Comparison of ENCODE assay signal across 7 cellular contexts in the genomic region with DNA sequence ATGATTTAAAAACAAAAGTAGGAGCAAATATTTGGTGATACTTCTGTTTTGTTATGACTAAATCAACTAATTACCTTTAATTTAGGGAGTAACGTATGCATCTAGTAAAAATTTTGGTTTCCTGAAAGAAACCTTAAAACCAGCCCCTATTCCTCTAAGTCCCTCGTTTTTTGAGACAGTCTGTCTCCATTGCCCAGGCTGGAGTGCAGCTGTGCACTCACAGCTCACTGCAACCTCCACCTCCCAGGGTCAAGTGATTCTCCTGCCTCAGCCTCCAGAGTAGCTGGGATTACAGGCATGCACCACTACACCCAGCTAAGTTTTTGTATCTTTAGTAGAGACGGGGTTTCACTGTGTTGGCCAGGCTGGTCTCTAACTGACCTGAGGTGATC. TPM values are rescaled to one million over a fixed set of nuclear protein-coding genes. Genes with fewer than 3 reads are reported as not detected.
DNase-seq lines count a peak whose midpoint lies in the region; ATAC-seq and TF ChIP-seq lines count a peak whose summit lies in the region.
"Not testable (repeated sequence)": the region's sequence is repeated elsewhere in the genome, so short reads cannot be mapped to it uniquely, and the experiment has no call there.

No MANE protein-coding gene starts in this region.

- peaks cover 12 to 54% (median 40%) of the 10 kb centered on the region in 4 donors for H3K4me1 Mint-ChIP-seq in CD4-positive, alpha-beta memory T cell
- peaks cover 35% of the 10 kb centered on the region for H3K4me1 Mint-ChIP-seq in T-helper 17 cell
- peaks cover 16% of the 10 kb centered on the region for H3K4me1 Mint-ChIP-seq in activated naive CD8-positive, alpha-beta T cell treated with anti-CD3 and anti-CD28 coated beads, Interleukin-2, amount 10 ng/mL, durations not matched to agents 7 days and 5 days
- peaks cover 28% of the 10 kb centered on the region for H3K4me1 Mint-ChIP-seq in memory B cell

- H3K4me3 Mint-ChIP-seq in CD4-positive, alpha-beta memory T cell: peak overlapping the region in 6 of 8 donors; percentile 25 to 83 (median 64)
- H3K4me3 Mint-ChIP-seq in T-helper 17 cell (peak overlapping the region; percentile 58), memory B cell (peak overlapping the region; percentile 16)
- peak overlapping the region; percentile 25 for H3K4me3 Mint-ChIP-seq in activated naive CD8-positive, alpha-beta T cell treated with anti-CD3 and anti-CD28 coated beads, Interleukin-2, amount 10 ng/mL, durations not matched to agents 7 days and 5 days

- H3K9me3 ChIP-seq in CD4-positive, alpha-beta memory T cell (ENCODE audit: control insufficient read depth in 1 of 2, low read length in 2 of 2); T-helper 17 cell (ENCODE audit: control insufficient read depth, low read length, poor library complexity, severe bottlenecking): not testable (repeated sequence)

- not testable (repeated sequence) for H3K36me3 ChIP-seq in CD4-positive, alpha-beta memory T cell (ENCODE audit: insufficient read depth, low read length); KMS-11 (ENCODE audit: insufficient read depth)

- H3K79me2 ChIP-seq in KMS-11 (ENCODE audit: insufficient read depth, low read depth): not testable (repeated sequence)

- H3K27me3 ChIP-seq in CD4-positive, alpha-beta memory T cell (ENCODE audit: insufficient read depth, low read length); KMS-11 (ENCODE audit: insufficient read depth, low read depth): not testable (repeated sequence)

- not testable (repeated sequence) for H2AFZ ChIP-seq in KMS-11 (ENCODE audit: low read depth)

- peak overlapping the region in 3 of 7 donors; percentile 14 to 82 (median 72) for H3K27ac Mint-ChIP-seq in CD4-positive, alpha-beta memory T cell
- peak overlapping the region; percentile 82 for H3K27ac Mint-ChIP-seq in T-helper 17 cell
- not testable (repeated sequence) for H3K27ac Mint-ChIP-seq in activated naive CD8-positive, alpha-beta T cell treated with anti-CD3 and anti-CD28 coated beads, Interleukin-2, amount 10 ng/mL, durations not matched to agents 7 days and 5 days; memory B cell

- POLR2A ChIA-PET in CD4-positive, alpha-beta memory T cell (lab: Charles Lee; ENCODE audit: partially characterized antibody): interaction anchor here (1.1 to 2.1 kb wide), 2 partner anchors 83 to 106 kb away, joined by 4 to 9 read pairs; a partner anchor contains a TSS
- POLR2A ChIA-PET in activated naive CD8-positive, alpha-beta T cell treated with anti-CD3 and anti-CD28 coated beads, Interleukin-2, amount 10 ng/mL, durations not matched to agents 7 days and 5 days (lab: Charles Lee): interaction anchor here (1.3 kb wide), 1 partner anchor 84 kb away, joined by 4 read pairs; a partner anchor contains a TSS

- not testable (repeated sequence) for H3K27me3 Mint-ChIP-seq in CD4-positive, alpha-beta memory T cell; T-helper 17 cell; activated naive CD8-positive, alpha-beta T cell treated with anti-CD3 and anti-CD28 coated beads, Interleukin-2, amount 10 ng/mL, durations not matched to agents 7 days and 5 days; memory B cell

- H3K27ac ChIP-seq in CD4-positive, alpha-beta memory T cell (ENCODE audit: low read depth, low read length): not testable (repeated sequence)
- H3K27ac ChIP-seq in KMS-11: peak overlapping the region; percentile 19; the same call in 1 of the 2 replicates

- H3K36me3 Mint-ChIP-seq in CD4-positive, alpha-beta memory T cell: peaks cover 15 to 19% of the 10 kb centered on the region in 2 donors
- not testable (repeated sequence) for H3K36me3 Mint-ChIP-seq in T-helper 17 cell (ENCODE audit: low read depth)
- peaks cover 31% of the 10 kb centered on the region for H3K36me3 Mint-ChIP-seq in activated naive CD8-positive, alpha-beta T cell treated with anti-CD3 and anti-CD28 coated beads, Interleukin-2, amount 10 ng/mL, durations not matched to agents 7 days and 5 days
- H3K36me3 Mint-ChIP-seq in memory B cell: peaks cover 34% of the 10 kb centered on the region

- TF ChIP-seq POLR2A in GM18505 (IDR thresholded peaks at IDR 0.05; ENCODE audit: borderline replicate concordance, extremely low read depth, insufficient read depth, insufficient read length): not testable (repeated sequence)

- H3K9ac ChIP-seq in KMS-11: not testable (repeated sequence)

- intact Hi-C loops in CD4-positive, alpha-beta memory T cell (cut with micrococcal nuclease): not testable (repeated sequence)

- TF ChIP-seq CTCF in KMS-11 (conservative IDR thresholded peaks at IDR 0.05; ENCODE audit: low read depth, low read length): not testable (repeated sequence)

- H4K20me1 ChIP-seq in KMS-11 (ENCODE audit: insufficient read depth): not testable (repeated sequence)

- peak overlapping the region; percentile 76 for H3K4me2 ChIP-seq in KMS-11

- not testable (repeated sequence) for H3K9me3 Mint-ChIP-seq in CD4-positive, alpha-beta memory T cell; activated naive CD8-positive, alpha-beta T cell treated with anti-CD3 and anti-CD28 coated beads, Interleukin-2, amount 10 ng/mL, durations not matched to agents 7 days and 5 days; memory B cell

- H3K4me1 ChIP-seq in CD4-positive, alpha-beta memory T cell (ENCODE audit: insufficient read depth, low read length): peaks cover 27% of the 10 kb centered on the region
- H3K4me1 ChIP-seq in KMS-11 (ENCODE audit: low read depth, poor library complexity, severe bottlenecking): peaks cover 39% of the 10 kb centered on the region

- not testable (repeated sequence) for H3K4me3 ChIP-seq in CD4-positive, alpha-beta memory T cell (ENCODE audit: low read length in 2 of 2); KMS-11 (IDR thresholded peaks at IDR 0.05; ENCODE audit: insufficient read depth, low read depth, low read length)

- CTCF ChIA-PET in CD4-positive, alpha-beta memory T cell (lab: Charles Lee; ENCODE audit: partially characterized antibody): interaction anchor here (0.8 to 4.8 kb wide), 5 partner anchors 8 to 106 kb away, joined by 3 to 28 read pairs (median 7); no protein-coding TSS in a partner anchor

- peak; percentile 22 for ATAC-seq in GM18505 (IDR thresholded peaks at IDR 0.05; ENCODE audit: unreplicated experiment)
- ATAC-seq in GM21381 (IDR thresholded peaks at IDR 0.05; ENCODE audit: unreplicated experiment): peak; percentile 7
- peak; percentile 37 for ATAC-seq in T-helper 17 cell
- ATAC-seq in activated naive CD8-positive, alpha-beta T cell treated with anti-CD3 and anti-CD28 coated beads, Interleukin-2, amount 10 ng/mL, durations not matched to agents 7 days and 5 days (ENCODE audit: low read depth); memory B cell (ENCODE audit: low read depth): not testable (repeated sequence)

- DNase-seq in CD4-positive, alpha-beta memory T cell; T-helper 17 cell; activated naive CD8-positive, alpha-beta T cell treated with anti-CD3 and anti-CD28 coated beads, Interleukin-2, amount 10 ng/mL, durations not matched to agents 7 days and 5 days; memory B cell (ENCODE audit: low spot score in 2 of 2): not testable (repeated sequence)

RNA-seq across cellular contexts. Expression of a gene that starts 52.1 kb away (rescaled TPM):
- total RNA-seq in CD4-positive, alpha-beta memory T cell: 10 to 100 TPM in 1 of 2 experiments, 1 to 10 TPM in 1; 9.7 to 11.1 TPM
- polyA plus RNA-seq in CD4-positive, alpha-beta memory T cell: 10 to 100 TPM; 14.8 to 16.0 TPM
- total RNA-seq in T-helper 17 cell: 1 to 10 TPM; 6.4 to 8.1 TPM
- 10 to 100 TPM; 12.5 to 15.7 TPM for total RNA-seq in activated naive CD8-positive, alpha-beta T cell treated with anti-CD3 and anti-CD28 coated beads, Interleukin-2, amount 10 ng/mL, durations not matched to agents 7 days and 5 days
